In the genomic region with DNA sequence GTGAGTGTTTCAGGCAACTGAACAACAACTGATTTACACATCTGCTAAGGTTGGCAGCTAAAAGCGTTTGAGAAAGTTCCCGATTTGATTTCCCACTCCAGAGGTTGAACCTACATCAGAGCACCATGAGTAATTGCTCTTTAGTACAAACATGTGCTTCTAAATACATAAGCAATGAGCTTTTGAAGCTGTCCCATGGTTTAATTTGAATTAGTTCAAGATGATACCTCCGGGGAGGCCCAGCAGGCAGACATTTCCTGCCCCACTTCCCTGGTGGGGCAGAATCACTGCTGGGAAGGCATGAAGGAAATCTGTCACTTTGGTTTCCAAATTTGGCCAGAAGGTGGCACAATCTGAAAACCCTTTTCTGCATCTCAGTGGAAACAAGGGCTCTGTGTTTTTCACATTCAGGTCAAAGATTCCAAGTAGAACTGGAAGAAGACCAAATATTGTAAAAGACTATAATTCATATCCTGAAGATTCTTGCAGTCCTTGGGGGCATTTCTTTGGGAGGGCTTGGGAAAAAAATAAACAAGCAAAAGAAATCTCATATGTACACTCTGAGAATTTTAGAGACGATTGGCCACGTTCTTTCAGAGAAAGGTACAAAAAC, we compare ENCODE assay signal across 8 cellular contexts.
A peak's percentile ranks its signal among the peaks of the same experiment; 100 is the strongest.
DNase-seq lines count a peak whose midpoint lies in the region; ATAC-seq and TF ChIP-seq lines count a peak whose summit lies in the region.

No MANE protein-coding gene starts in this region.

- peak overlapping the region; percentile 64 for H3K27ac Mint-ChIP-seq in HFFc6

- DNase-seq in DMS53 treated with DMSO at 0.1 percent for 48 hours (lab: John Stamatoyannopoulos, UW; ENCODE audit: unreplicated experiment) (peak; percentile 63), HFFc6 (peak; percentile 62), NOMO-1 treated with DMSO at 0.1 percent for 48 hours (lab: John Stamatoyannopoulos, UW; ENCODE audit: unreplicated experiment) (peak; percentile 43), brain microvascular endothelial cell (peak; percentile 71), iPS DF 4.7 (ENCODE audit: extremely low read depth, low spot score) (peak; percentile 36), gastrocnemius medialis (peak; percentile 50 to 64), HuH-7.5 (ENCODE audit: low spot score) (no peak)
- no peak for DNase-seq in stimulated activated naive CD4-positive, alpha-beta T cell treated with Interleukin-2 at 50 U/mL for 16 hours (lab: John Stamatoyannopoulos, UW)

- no peaks in the 10 kb centered on the region for H3K36me3 ChIP-seq in brain microvascular endothelial cell (replicated peaks)
- no peaks in the 10 kb centered on the region for H3K36me3 ChIP-seq in gastrocnemius medialis

- H3K4me3 ChIP-seq in brain microvascular endothelial cell (ENCODE audit: low read depth, low read length) = no peak overlapping the region
- H3K4me3 ChIP-seq in gastrocnemius medialis = no peak overlapping the region

- no peaks in the 10 kb centered on the region for H3K9me3 Mint-ChIP-seq in HFFc6

- peak; percentile 57 to 65 for ATAC-seq in gastrocnemius medialis

- H3K27me3 ChIP-seq in brain microvascular endothelial cell (replicated peaks) (no peaks in the 10 kb centered on the region), gastrocnemius medialis (no peaks in the 10 kb centered on the region)

- H3K4me1 Mint-ChIP-seq in HFFc6 (ENCODE audit: low read depth) = peaks cover 34% of the 10 kb centered on the region

- H3K27me3 Mint-ChIP-seq in HFFc6 (ENCODE audit: insufficient read depth) = no peaks in the 10 kb centered on the region

- TF ChIP-seq CTCF in HFFc6 (IDR thresholded peaks at IDR 0.05) (peak; percentile 89), brain microvascular endothelial cell (IDR thresholded peaks at IDR 0.05; ENCODE audit: low read depth, low read length, missing control alignments) (peak; percentile 77), gastrocnemius medialis (IDR thresholded peaks at IDR 0.05 in 4 of 5, conservative IDR thresholded peaks at IDR 0.05 in 1 of 5) (peak; percentile 26 to 62 (median 52))

- intact Hi-C loops in gastrocnemius medialis (cut with DNase I; ENCODE audit: low total_unique reads) = loop anchor here (5.0 to 10.0 kb wide), 4 partner anchors 67 to 367 kb away; a partner anchor contains a TSS

- no peaks in the 10 kb centered on the region for H3K9me3 ChIP-seq in gastrocnemius medialis

- H3K4me3 Mint-ChIP-seq in HFFc6 = no peak overlapping the region

- no peaks in the 10 kb centered on the region for H3K36me3 Mint-ChIP-seq in HFFc6 (ENCODE audit: low read depth)

- H3K4me1 ChIP-seq in gastrocnemius medialis = peaks cover 5 to 12% of the 10 kb centered on the region in 2 donors

- H3K27ac ChIP-seq in brain microvascular endothelial cell (no peak overlapping the region), gastrocnemius medialis (peak overlapping the region; percentile 39 to 58 (median 52))

- in situ Hi-C loops in brain microvascular endothelial cell (cut with HindIII; ENCODE audit: low pct_ligation_motif_present, low sequenced_read_pairs) = loop anchor here (25.0 kb wide), 1 partner anchor 460 kb away; a partner anchor contains a TSS
- in situ Hi-C loops in gastrocnemius medialis (cut with MboI; ENCODE audit: low sequenced_read_pairs in 4 of 4) = loop anchor here (5.0 to 25.0 kb wide), 7 partner anchors 90 to 467 kb away; a partner anchor contains a TSS

- TF ChIP-seq POLR2A in gastrocnemius medialis (IDR thresholded peaks at IDR 0.05) = no peak

Comparison
In these comparisons a context has a peak if more than half of its experiments do, and no peak if none do; other contexts are left out.
1. DNase-seq: peak in DMS53 treated with DMSO at 0.1 percent for 48 hours (single experiment), HFFc6 (single experiment), NOMO-1 treated with DMSO at 0.1 percent for 48 hours (single experiment), brain microvascular endothelial cell (single experiment), iPS DF 4.7 (single experiment) and gastrocnemius medialis (2 of 2); none in stimulated activated naive CD4-positive, alpha-beta T cell treated with Interleukin-2 at 50 U/mL for 16 hours (single experiment) and HuH-7.5 (single experiment).
2. Peak in every context shown above with its lines, with median percentiles within 50 percentile points of each other: CTCF ChIP-seq.